ENCODE assay signal across 1 cellular context in genomic region chr7:4871930-4872675, GRCh38.
TF ChIP-seq lines count a peak whose summit lies in the region.

No MANE protein-coding gene starts in this region.

TF ChIP-seq in H1, 55 proteins besides CTCF, POLR2A, EP300 and RAD21:
- no peak for TF ChIP-seq JUN (IDR thresholded peaks at IDR 0.05; ENCODE audit: low read depth, low read length)
- no peak for TF ChIP-seq NRF1 (IDR thresholded peaks at IDR 0.05; ENCODE audit: low read depth, low read length)
- TF ChIP-seq MAX (IDR thresholded peaks at IDR 0.05): no peak
- no peak for TF ChIP-seq RNF2 (IDR thresholded peaks at IDR 0.05; ENCODE audit: borderline replicate concordance, low read depth, low read length, missing control alignments, poor library complexity, severe bottlenecking)
- no peak for TF ChIP-seq RXRA (IDR thresholded peaks at IDR 0.05; ENCODE audit: insufficient read depth, low read depth, low read length)
- TF ChIP-seq EGR1 (IDR thresholded peaks at IDR 0.05; ENCODE audit: borderline replicate concordance, low read depth, low read length): no peak
- TF ChIP-seq RFX5 (IDR thresholded peaks at IDR 0.05; ENCODE audit: borderline replicate concordance, low read depth, low read length): no peak
- no peak for TF ChIP-seq EZH2 (IDR thresholded peaks at IDR 0.05; ENCODE audit: low read depth, low read length, severe bottlenecking)
- TF ChIP-seq SAP30 (IDR thresholded peaks at IDR 0.05; ENCODE audit: insufficient read depth, insufficient replicate concordance, low read length): no peak
- no peak for TF ChIP-seq CHD2 (IDR thresholded peaks at IDR 0.05; ENCODE audit: low read length)
- TF ChIP-seq FOSL1 (IDR thresholded peaks at IDR 0.05; ENCODE audit: insufficient read depth, low read depth, low read length): no peak
- no peak for TF ChIP-seq TBP (IDR thresholded peaks at IDR 0.05; ENCODE audit: low read depth, low read length)
- TF ChIP-seq KDM5A (IDR thresholded peaks at IDR 0.05; ENCODE audit: low read length): no peak
- TF ChIP-seq CTBP2 (IDR thresholded peaks at IDR 0.05; ENCODE audit: borderline replicate concordance, insufficient read depth, insufficient read length, low read length): no peak
- TF ChIP-seq RBBP5 (IDR thresholded peaks at IDR 0.05; ENCODE audit: borderline replicate concordance, low read depth, low read length): no peak
